Comparison of ENCODE assay signal across 1 cellular context in the genomic region with DNA sequence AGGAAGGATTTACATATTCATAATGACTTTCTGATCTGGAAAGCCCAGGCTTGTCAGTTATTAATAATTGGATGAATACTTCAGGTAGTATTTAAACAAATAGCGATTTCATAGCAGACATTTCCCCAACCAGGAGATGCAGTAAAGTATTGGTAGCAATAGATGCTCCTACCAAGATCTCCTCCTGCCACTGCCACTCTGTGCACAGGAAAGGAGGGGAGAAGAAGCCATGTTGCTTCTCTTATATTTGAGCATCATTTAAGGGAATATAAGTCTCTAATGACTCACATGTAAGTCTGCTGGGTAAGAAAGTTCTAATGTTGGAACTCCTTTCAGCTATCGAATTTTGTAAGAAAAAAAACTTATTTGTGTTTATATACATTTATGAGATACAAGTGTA.
TF ChIP-seq lines count a peak whose summit lies in the region.

No MANE protein-coding gene starts in this region.

TF ChIP-seq in IMR-90, 13 proteins besides CTCF, POLR2A, EP300 and RAD21 (continued from another document):
- TF ChIP-seq, protein P1, sequence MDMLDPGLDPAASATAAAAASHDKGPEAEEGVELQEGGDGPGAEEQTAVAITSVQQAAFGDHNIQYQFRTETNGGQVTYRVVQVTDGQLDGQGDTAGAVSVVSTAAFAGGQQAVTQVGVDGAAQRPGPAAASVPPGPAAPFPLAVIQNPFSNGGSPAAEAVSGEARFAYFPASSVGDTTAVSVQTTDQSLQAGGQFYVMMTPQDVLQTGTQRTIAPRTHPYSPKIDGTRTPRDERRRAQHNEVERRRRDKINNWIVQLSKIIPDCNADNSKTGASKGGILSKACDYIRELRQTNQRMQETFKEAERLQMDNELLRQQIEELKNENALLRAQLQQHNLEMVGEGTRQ (IDR thresholded peaks at IDR 0.05; ENCODE audit: low read depth, low read length): no peak
- TF ChIP-seq MAFK (IDR thresholded peaks at IDR 0.05; ENCODE audit: low read depth, low read length): no peak
- TF ChIP-seq CEBPB (IDR thresholded peaks at IDR 0.05; ENCODE audit: low read depth, low read length): no peak
TF ChIP-seq in IMR-90: peak in this region for 0.
